ENCODE assay signal across 1 cellular context in the genomic region with DNA sequence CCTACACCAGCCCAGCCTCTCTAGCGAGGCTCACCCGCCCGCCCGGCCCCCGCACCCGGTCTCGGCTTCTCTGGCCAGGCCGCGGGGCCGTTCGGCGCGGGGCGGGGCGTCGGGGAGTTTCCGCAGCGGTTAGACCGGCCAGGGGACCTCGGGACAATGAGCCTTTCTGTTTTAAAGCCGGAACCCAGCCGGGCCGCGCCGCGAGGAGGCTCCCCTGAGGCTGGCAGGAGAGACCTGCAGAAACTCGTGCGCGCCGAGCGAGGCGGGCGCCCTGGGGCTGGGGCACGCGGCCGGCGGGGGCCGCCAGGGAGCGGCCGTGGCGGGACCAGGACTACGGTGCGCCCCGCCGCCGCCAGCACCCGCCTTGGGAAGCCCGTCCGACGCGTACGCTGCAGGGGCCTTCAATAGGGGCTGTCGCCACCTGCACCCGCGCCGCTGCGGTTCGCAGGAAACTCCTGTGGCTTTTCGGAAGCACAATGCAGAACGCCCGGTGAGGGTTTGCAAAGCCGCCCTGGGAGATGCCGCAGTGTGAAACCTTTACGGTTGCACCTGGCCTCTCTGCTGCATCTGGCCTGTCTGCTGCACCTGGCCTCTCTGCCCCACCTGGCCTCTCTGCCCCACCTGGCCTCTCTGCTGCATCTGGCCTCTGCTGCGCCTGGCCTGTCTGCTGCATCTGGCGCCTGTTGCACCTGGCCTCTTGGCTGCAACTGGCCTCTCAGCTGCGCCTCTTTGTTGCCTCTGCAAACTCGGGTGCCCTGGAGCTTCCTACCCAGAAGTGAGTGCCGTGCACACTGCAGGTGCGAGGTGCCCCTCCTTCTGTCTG.
TF ChIP-seq lines count a peak whose summit lies in the region.

No MANE protein-coding gene starts in this region.

TF ChIP-seq in SK-N-SH treated with all-trans-retinoic acid at 6 μM for 48 hours, 23 proteins besides CTCF, POLR2A, EP300 and RAD21 (continued from another document):
- TF ChIP-seq PATZ1 (CRISPR knock-in tag; IDR thresholded peaks at IDR 0.05; ENCODE audit: borderline replicate concordance) (no peak), PPARA (CRISPR knock-in tag; IDR thresholded peaks at IDR 0.05; ENCODE audit: borderline replicate concordance) (no peak), ARNTL (CRISPR knock-in tag; IDR thresholded peaks at IDR 0.05; ENCODE audit: borderline replicate concordance, low read depth) (no peak), BACH2 (CRISPR knock-in tag; IDR thresholded peaks at IDR 0.05; ENCODE audit: borderline replicate concordance) (no peak), ZNF8 (CRISPR knock-in tag; IDR thresholded peaks at IDR 0.05) (no peak), ZFP30 (CRISPR knock-in tag; IDR thresholded peaks at IDR 0.05) (no peak), ISL1 (CRISPR knock-in tag; IDR thresholded peaks at IDR 0.05) (no peak), ZC3H10 (CRISPR knock-in tag; IDR thresholded peaks at IDR 0.05) (no peak), ZFP3 (CRISPR knock-in tag; IDR thresholded peaks at IDR 0.05) (no peak), TOX (CRISPR knock-in tag; IDR thresholded peaks at IDR 0.05; ENCODE audit: borderline replicate concordance) (no peak), ZNF70 (CRISPR knock-in tag; IDR thresholded peaks at IDR 0.05) (no peak), SNAI2 (CRISPR knock-in tag; IDR thresholded peaks at IDR 0.05) (no peak), TCF4 (CRISPR knock-in tag; IDR thresholded peaks at IDR 0.05; ENCODE audit: borderline replicate concordance) (no peak; the same call in 1 of the 2 replicates), CREB5 (CRISPR knock-in tag; IDR thresholded peaks at IDR 0.05; ENCODE audit: low read depth) (no peak)
- TF ChIP-seq, protein P1, sequence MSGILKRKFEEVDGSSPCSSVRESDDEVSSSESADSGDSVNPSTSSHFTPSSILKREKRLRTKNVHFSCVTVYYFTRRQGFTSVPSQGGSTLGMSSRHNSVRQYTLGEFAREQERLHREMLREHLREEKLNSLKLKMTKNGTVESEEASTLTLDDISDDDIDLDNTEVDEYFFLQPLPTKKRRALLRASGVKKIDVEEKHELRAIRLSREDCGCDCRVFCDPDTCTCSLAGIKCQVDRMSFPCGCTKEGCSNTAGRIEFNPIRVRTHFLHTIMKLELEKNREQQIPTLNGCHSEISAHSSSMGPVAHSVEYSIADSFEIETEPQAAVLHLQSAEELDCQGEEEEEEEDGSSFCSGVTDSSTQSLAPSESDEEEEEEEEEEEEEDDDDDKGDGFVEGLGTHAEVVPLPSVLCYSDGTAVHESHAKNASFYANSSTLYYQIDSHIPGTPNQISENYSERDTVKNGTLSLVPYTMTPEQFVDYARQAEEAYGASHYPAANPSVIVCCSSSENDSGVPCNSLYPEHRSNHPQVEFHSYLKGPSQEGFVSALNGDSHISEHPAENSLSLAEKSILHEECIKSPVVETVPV (CRISPR knock-in tag; IDR thresholded peaks at IDR 0.05) = no peak
